In the genomic region with DNA sequence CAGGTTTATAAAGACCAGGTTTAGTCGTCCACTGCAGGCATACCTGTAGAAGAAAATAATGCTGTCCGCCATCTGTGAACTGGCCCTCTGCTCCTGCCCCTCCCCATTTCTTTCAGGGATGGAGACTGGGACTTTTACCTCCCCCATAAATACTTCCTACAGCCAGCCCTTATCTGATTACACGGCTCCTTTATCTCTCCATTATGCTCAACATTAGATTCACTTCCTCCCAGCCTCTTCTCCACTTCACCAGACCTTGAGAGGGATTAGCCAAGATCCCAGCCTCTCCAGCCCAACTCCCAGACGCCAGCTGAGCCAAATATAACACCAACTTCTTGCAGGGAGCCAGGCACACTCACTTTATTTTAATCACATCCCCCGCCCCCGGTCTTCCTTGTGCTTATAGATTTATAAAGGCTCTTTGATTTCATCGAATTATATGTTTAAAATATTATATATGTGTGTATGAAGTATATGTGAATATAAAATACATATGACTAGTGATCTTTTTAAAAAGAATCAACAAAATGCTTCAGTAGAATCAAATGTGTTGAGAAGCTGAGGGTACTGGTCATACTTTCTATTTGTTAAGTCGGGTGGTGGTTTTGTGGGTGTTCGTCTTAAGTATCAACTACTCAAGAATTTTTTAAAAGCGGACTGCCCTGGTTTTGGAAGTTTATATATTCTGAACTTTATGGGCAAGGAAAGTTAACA, we compare ENCODE assay signal across 1 cellular context.
TF ChIP-seq lines count a peak whose summit lies in the region.

No MANE protein-coding gene starts in this region.

TF ChIP-seq in K562, 482 proteins besides CTCF, POLR2A, EP300 and RAD21 (continued from another document):
- TF ChIP-seq, protein P1, sequence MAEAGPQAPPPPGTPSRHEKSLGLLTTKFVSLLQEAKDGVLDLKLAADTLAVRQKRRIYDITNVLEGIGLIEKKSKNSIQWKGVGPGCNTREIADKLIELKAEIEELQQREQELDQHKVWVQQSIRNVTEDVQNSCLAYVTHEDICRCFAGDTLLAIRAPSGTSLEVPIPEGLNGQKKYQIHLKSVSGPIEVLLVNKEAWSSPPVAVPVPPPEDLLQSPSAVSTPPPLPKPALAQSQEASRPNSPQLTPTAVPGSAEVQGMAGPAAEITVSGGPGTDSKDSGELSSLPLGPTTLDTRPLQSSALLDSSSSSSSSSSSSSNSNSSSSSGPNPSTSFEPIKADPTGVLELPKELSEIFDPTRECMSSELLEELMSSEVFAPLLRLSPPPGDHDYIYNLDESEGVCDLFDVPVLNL (CRISPR knock-in tag; IDR thresholded peaks at IDR 0.05; ENCODE audit: low read depth) = no peak
